In the genomic region with DNA sequence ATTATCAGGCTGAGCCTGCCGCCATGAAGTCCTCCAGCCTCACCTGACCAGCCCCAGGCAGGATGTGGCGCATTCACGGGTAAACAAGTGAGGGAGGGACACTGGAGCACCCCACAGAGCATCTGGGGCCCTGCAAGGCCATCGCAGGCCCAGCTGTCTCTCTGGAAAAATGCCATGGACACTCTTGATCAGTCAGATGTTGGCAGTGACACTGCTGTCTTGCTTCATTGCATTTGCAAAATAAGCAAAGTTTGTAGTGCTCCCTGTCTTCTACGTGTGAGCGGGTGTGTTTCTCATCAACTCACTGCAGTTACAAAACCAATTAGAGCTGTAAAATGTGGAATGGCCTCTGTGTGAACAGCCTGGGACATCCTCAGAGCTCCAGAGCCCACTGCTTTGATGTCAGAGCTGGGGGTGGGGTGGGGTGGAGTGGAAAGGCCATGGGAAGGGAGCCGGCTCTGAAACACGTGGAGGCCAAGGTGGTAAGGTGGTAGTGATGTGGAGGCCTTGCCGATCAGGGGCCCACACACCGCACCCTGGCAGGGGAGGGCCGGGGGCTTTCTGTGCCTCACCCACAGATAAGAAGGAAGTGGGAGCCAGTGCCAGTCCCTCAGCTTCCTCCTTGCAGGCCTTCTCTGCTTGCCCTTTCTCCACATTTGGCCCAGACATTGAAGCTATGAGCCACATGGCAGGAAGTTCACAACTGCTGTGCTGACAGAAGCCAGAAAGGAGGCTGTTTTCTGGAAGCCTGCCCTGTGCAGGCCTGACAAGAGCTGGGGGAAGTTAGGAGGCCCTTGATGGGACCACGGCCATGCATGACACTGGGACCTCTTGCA, we compare ENCODE assay signal across 8 cellular contexts.
DNase-seq lines count a peak whose midpoint lies in the region; ATAC-seq, FAIRE-seq and TF ChIP-seq lines count a peak whose summit lies in the region.

No MANE protein-coding gene starts in this region.

- H3K27me3 ChIP-seq in Peyer's patch (no peaks in the 10 kb centered on the region), gastrocnemius medialis (no peaks in the 10 kb centered on the region)

- peak in 2 of 3 donors; percentile 48 to 74 for DNase-seq in Peyer's patch
- DNase-seq in left ventricle myocardium superior, result peak; percentile 79
- peak; percentile 57 to 68 for DNase-seq in gastrocnemius medialis
- no peak for DNase-seq in RCC 7860 (ENCODE audit: low spot score)
- no peak for DNase-seq in amniotic stem cell (lab: John Stamatoyannopoulos, UW)
- no peak for DNase-seq in NCI-H128 (lab: John Stamatoyannopoulos, UW; ENCODE audit: unreplicated experiment)

- no peak for FAIRE-seq in RCC 7860 (lab: Jason Lieb, UNC)

- H3K27ac ChIP-seq in HEK293 (ENCODE audit: extremely low read depth, low read depth, low read length) (no peak overlapping the region), Peyer's patch (peak overlapping the region in 3 of 4 donors; percentile 31 to 74 (median 71)), gastrocnemius medialis (peak overlapping the region; percentile 37 to 67 (median 61))

- H3K4me3 ChIP-seq in HEK293 (ENCODE audit: low read depth, low read length) (no peak overlapping the region), Peyer's patch (no peak overlapping the region), gastrocnemius medialis (no peak overlapping the region)

- in situ Hi-C loops in gastrocnemius medialis (cut with MboI; ENCODE audit: low sequenced_read_pairs in 4 of 4), result no loop called here

- H3K9me3 ChIP-seq in HEK293 (ENCODE audit: control insufficient read depth, insufficient read depth, low read depth, low read length) (no peaks in the 10 kb centered on the region), Peyer's patch (no peaks in the 10 kb centered on the region), gastrocnemius medialis (no peaks in the 10 kb centered on the region)

- CTCF ChIA-PET in HEK293 (lab: Yijun Ruan, JAX), result interaction anchor here (0.6 to 1.1 kb wide), 2 partner anchors 9 to 28 kb away, joined by 3 read pairs; no protein-coding TSS in a partner anchor

- POLR2A ChIA-PET in HEK293 (lab: Yijun Ruan, JAX), result no interaction called here

- H3K4me1 ChIP-seq in HEK293 (ENCODE audit: control insufficient read depth, insufficient read depth, low read length) (no peaks in the 10 kb centered on the region), Peyer's patch (peaks cover 0 to 24% (median 0%) of the 10 kb centered on the region in 4 donors), gastrocnemius medialis (peaks cover 19 to 24% of the 10 kb centered on the region in 2 donors)

- no peak for TF ChIP-seq CTCF in HEK293 (tag by site-specific recombination; IDR thresholded peaks at IDR 0.05)
- TF ChIP-seq CTCF in Peyer's patch (IDR thresholded peaks at IDR 0.05), result no peak
- TF ChIP-seq CTCF in gastrocnemius medialis (IDR thresholded peaks at IDR 0.05 in 4 of 5, conservative IDR thresholded peaks at IDR 0.05 in 1 of 5), result no peak

- H3K36me3 ChIP-seq in HEK293 (ENCODE audit: control insufficient read depth in 2 of 2, insufficient read depth in 1 of 2, low read length in 2 of 2) (no peaks in the 10 kb centered on the region), Peyer's patch (no peaks in the 10 kb centered on the region), gastrocnemius medialis (no peaks in the 10 kb centered on the region)

- TF ChIP-seq POLR2A in Peyer's patch (IDR thresholded peaks at IDR 0.05) (no peak), gastrocnemius medialis (IDR thresholded peaks at IDR 0.05) (no peak)

- intact Hi-C loops in left ventricle myocardium superior (cut with micrococcal nuclease) (no loop called here), gastrocnemius medialis (cut with DNase I; ENCODE audit: low total_unique reads) (no loop called here)

- ATAC-seq in left ventricle myocardium superior (peak; percentile 85), gastrocnemius medialis (peak; percentile 72 to 76), GM18519 (IDR thresholded peaks at IDR 0.05; ENCODE audit: low FRiP score, unreplicated experiment) (no peak)

TF ChIP-seq in HEK293, 187 proteins besides CTCF, POLR2A, EP300 and RAD21:
- TF ChIP-seq ZBTB17 (tag by site-specific recombination; IDR thresholded peaks at IDR 0.05) (no peak), ZIC2 (tag by site-specific recombination; IDR thresholded peaks at IDR 0.05) (peak; percentile 32; the same call in 1 of the 2 replicates), EGR2 (tag by site-specific recombination; IDR thresholded peaks at IDR 0.05; ENCODE audit: low read depth) (peak; percentile 12; the same call in 1 of the 2 replicates), KLF10 (tag by site-specific recombination; IDR thresholded peaks at IDR 0.05) (no peak)

Comparison
In these comparisons a context has a peak if more than half of its experiments do, and no peak if none do; other contexts are left out.
1. DNase-seq: peak in Peyer's patch (2 of 3), left ventricle myocardium superior (single experiment) and gastrocnemius medialis (2 of 2); none in RCC 7860 (single experiment), amniotic stem cell (single experiment) and NCI-H128 (single experiment).